Comparison of ENCODE assay signal across 10 cellular contexts in the genomic region with DNA sequence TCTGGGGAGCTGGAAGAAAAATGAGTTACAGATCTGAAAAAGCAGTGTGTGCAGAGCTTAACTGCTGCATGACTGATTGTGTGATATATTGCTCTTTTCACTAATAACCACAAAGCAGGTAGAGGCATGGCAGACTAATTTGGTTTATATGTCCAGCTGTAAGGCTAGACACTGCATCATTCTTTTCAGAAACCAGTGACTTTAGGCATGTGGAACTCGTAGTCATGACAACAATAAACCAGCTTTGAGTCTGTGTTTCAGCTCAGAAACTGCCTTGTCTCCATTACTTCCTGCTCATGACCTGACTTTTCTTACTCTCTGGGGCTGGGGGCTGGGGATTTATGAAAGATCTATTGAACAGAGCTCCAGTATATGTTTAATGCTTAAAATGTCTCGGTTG.
A peak's percentile ranks its signal among the peaks of the same experiment; 100 is the strongest.
DNase-seq lines count a peak whose midpoint lies in the region; ATAC-seq and TF ChIP-seq lines count a peak whose summit lies in the region.
"Had no signal": no experiment of that assay in that cellular context is flagged by ENCODE, and none has a peak within 500 bp of the region (broad histone marks: within the 10 kb centered on the region; RNA-seq: fewer than 3 reads in every experiment).

No MANE protein-coding gene starts in this region.

- no peak for TF ChIP-seq CTCF in HEK293 (tag by site-specific recombination; IDR thresholded peaks at IDR 0.05)
- no peak for TF ChIP-seq CTCF in SK-N-SH (IDR thresholded peaks at IDR 0.05)

- no peaks in the 10 kb centered on the region for H3K36me3 ChIP-seq in HEK293 (ENCODE audit: control insufficient read depth in 2 of 2, insufficient read depth in 1 of 2, low read length in 2 of 2)
- no peaks in the 10 kb centered on the region for H3K36me3 ChIP-seq in SK-N-SH (replicated peaks in 1 of 2; ENCODE audit: control insufficient read depth in 1 of 2, insufficient read depth in 2 of 2, low read length in 1 of 2)

- H3K4me1 ChIP-seq in HEK293 (ENCODE audit: control insufficient read depth, insufficient read depth, low read length): peaks cover 24% of the 10 kb centered on the region
- H3K4me1 ChIP-seq in SK-N-SH (ENCODE audit: control insufficient read depth in 1 of 2, insufficient read depth in 2 of 2, low read depth in 1 of 2, low read length in 1 of 2): peaks cover 8 to 17% of the 10 kb centered on the region in 2 experiments; a peak in 3 of 4 replicates

- DNase-seq in AG08395 (ENCODE audit: low spot score) (peak; percentile 43), SK-N-SH (peak; percentile 28), iPS-NIHi11 (ENCODE audit: low spot score) (peak; percentile 55), immature natural killer cell (no peak), germinal center (ENCODE audit: low spot score) (no peak)
- no peak for DNase-seq in stimulated activated naive CD4-positive, alpha-beta T cell (lab: John Stamatoyannopoulos, UW)
- DNase-seq: CD4-positive, CD25-positive, alpha-beta regulatory T cell; dorsolateral prefrontal cortex had no signal

- H3K27me3 Mint-ChIP-seq in immature natural killer cell (ENCODE audit: low read depth in 3 of 3): peaks cover 0 to 2% (median 0%) of the 10 kb centered on the region in 3 donors
- H3K27me3 Mint-ChIP-seq: CD4-positive, CD25-positive, alpha-beta regulatory T cell had no signal

- no peaks in the 10 kb centered on the region for H3F3A ChIP-seq in SK-N-SH (replicated peaks; ENCODE audit: insufficient read depth)

- no peak for TF ChIP-seq RAD21 in SK-N-SH (IDR thresholded peaks at IDR 0.05; ENCODE audit: low read length)

- no peaks in the 10 kb centered on the region for H4K20me1 ChIP-seq in SK-N-SH (ENCODE audit: insufficient read depth)

- no peak overlapping the region for H3K27ac ChIP-seq in HEK293 (ENCODE audit: extremely low read depth, low read depth, low read length)
- H3K27ac ChIP-seq in SK-N-SH (ENCODE audit: low read depth in 2 of 2, low read length in 1 of 2): peak overlapping the region; percentile 8 to 68; a peak in 3 of 4 replicates
- H3K27ac ChIP-seq: dorsolateral prefrontal cortex had no signal

- peaks cover 3 to 8% (median 6%) of the 10 kb centered on the region in 6 donors for H3K9me3 Mint-ChIP-seq in immature natural killer cell
- H3K9me3 Mint-ChIP-seq: CD4-positive, CD25-positive, alpha-beta regulatory T cell had no signal

- H3K27ac Mint-ChIP-seq in immature natural killer cell: no peak overlapping the region
- H3K27ac Mint-ChIP-seq: CD4-positive, CD25-positive, alpha-beta regulatory T cell had no signal

- no peak overlapping the region for H3K4me2 ChIP-seq in SK-N-SH

- H3K4me1 Mint-ChIP-seq in immature natural killer cell: no peaks in the 10 kb centered on the region
- H3K4me1 Mint-ChIP-seq: CD4-positive, CD25-positive, alpha-beta regulatory T cell had no signal

- H3K9me2 ChIP-seq in SK-N-SH: no peaks in the 10 kb centered on the region

- CTCF ChIA-PET in HEK293 (lab: Yijun Ruan, JAX) (interaction anchor here (0.7 to 1.6 kb wide), 2 partner anchors 11 to 526 kb away, joined by 3 read pairs; no protein-coding TSS in a partner anchor), SK-N-SH (lab: Yijun Ruan, JAX) (interaction anchor here (0.9 to 2.0 kb wide), 4 partner anchors 14 to 526 kb away, joined by 3 to 8 read pairs (median 3); no protein-coding TSS in a partner anchor)

- peak overlapping the region; percentile 36; the same call in 1 of the 2 replicates for H2AFZ ChIP-seq in SK-N-SH (ENCODE audit: low read depth)

- TF ChIP-seq EP300 in SK-N-SH (IDR thresholded peaks at IDR 0.05; ENCODE audit: borderline replicate concordance in 1 of 2, low read depth in 1 of 2, low read length in 1 of 2): peak in 1 of 2 experiments; percentile 38; a peak in 1 of 4 replicates

- no peak for ATAC-seq in GM21526 (IDR thresholded peaks at IDR 0.05; ENCODE audit: low FRiP score, unreplicated experiment)

- H3K9me3 ChIP-seq in HEK293 (ENCODE audit: control insufficient read depth, insufficient read depth, low read depth, low read length) (no peaks in the 10 kb centered on the region), SK-N-SH (no peaks in the 10 kb centered on the region)

- no peak overlapping the region for H3K9ac ChIP-seq in SK-N-SH

- H3K4me3 ChIP-seq in HEK293 (ENCODE audit: low read depth, low read length) (no peak overlapping the region), SK-N-SH (ENCODE audit: low read depth in 2 of 2, low read length in 1 of 2) (no peak overlapping the region)
- H3K4me3 ChIP-seq: dorsolateral prefrontal cortex had no signal

- POLR2A ChIA-PET in HEK293 (lab: Yijun Ruan, JAX): interaction anchor here (1.0 to 2.5 kb wide), 5 partner anchors 9 to 150 kb away, joined by 3 to 11 read pairs (median 3); a partner anchor contains a TSS
- POLR2A ChIA-PET in SK-N-SH (lab: Yijun Ruan, JAX): no interaction called here

- H3K79me2 ChIP-seq in SK-N-SH (ENCODE audit: insufficient read depth): no peaks in the 10 kb centered on the region

- no peak overlapping the region for H3K4me3 Mint-ChIP-seq in immature natural killer cell
- H3K4me3 Mint-ChIP-seq: CD4-positive, CD25-positive, alpha-beta regulatory T cell had no signal

- no peaks in the 10 kb centered on the region for H3K27me3 ChIP-seq in SK-N-SH (ENCODE audit: insufficient read depth)
- H3K27me3 ChIP-seq: dorsolateral prefrontal cortex had no signal

- peaks cover 0 to 3% (median 0%) of the 10 kb centered on the region in 3 donors for H3K36me3 Mint-ChIP-seq in immature natural killer cell
- H3K36me3 Mint-ChIP-seq: CD4-positive, CD25-positive, alpha-beta regulatory T cell had no signal

- WGBS in SK-N-SH (ENCODE audit: low lambda C conversion rate): 13% methylated on average over 2 of the region's 2 CpGs

TF ChIP-seq in HEK293, 187 proteins besides CTCF, POLR2A, EP300 and RAD21 (continues in another document):
- TF ChIP-seq ZFP37 (tag by site-specific recombination; IDR thresholded peaks at IDR 0.05): no peak
- TF ChIP-seq ZNF626 (tag by site-specific recombination; IDR thresholded peaks at IDR 0.05): no peak
- TF ChIP-seq ZNF768 (tag by site-specific recombination; IDR thresholded peaks at IDR 0.05): no peak
- TF ChIP-seq, protein P1, sequence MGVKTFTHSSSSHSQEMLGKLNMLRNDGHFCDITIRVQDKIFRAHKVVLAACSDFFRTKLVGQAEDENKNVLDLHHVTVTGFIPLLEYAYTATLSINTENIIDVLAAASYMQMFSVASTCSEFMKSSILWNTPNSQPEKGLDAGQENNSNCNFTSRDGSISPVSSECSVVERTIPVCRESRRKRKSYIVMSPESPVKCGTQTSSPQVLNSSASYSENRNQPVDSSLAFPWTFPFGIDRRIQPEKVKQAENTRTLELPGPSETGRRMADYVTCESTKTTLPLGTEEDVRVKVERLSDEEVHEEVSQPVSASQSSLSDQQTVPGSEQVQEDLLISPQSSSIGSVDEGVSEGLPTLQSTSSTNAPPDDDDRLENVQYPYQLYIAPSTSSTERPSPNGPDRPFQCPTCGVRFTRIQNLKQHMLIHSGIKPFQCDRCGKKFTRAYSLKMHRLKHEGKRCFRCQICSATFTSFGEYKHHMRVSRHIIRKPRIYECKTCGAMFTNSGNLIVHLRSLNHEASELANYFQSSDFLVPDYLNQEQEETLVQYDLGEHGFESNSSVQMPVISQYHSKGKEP (tag by site-specific recombination; IDR thresholded peaks at IDR 0.05): 0 out of 2 replicates have a peak, but pooled peaks have one; percentile 10
- peak; percentile 76 for TF ChIP-seq FEZF1 (tag by site-specific recombination; IDR thresholded peaks at IDR 0.05)

TF ChIP-seq in SK-N-SH, 30 proteins besides CTCF, POLR2A, EP300 and RAD21:
- TF ChIP-seq TCF12 (IDR thresholded peaks at IDR 0.05) (peak; percentile 34; the same call in 1 of the 2 replicates), RCOR1 (IDR thresholded peaks at IDR 0.05; ENCODE audit: low read length) (peak; percentile 62), MXI1 (IDR thresholded peaks at IDR 0.05; ENCODE audit: low read depth, low read length) (peak; percentile 84), CHD2 (IDR thresholded peaks at IDR 0.05; ENCODE audit: low read length, partially characterized antibody) (peak; percentile 44), TEAD4 (IDR thresholded peaks at IDR 0.05; ENCODE audit: borderline replicate concordance, insufficient read depth) (no peak)

Comparison
In these comparisons a context has a peak if more than half of its experiments do, and no peak if none do; other contexts are left out.
1. DNase-seq: peak in AG08395 (single experiment), SK-N-SH (single experiment) and iPS-NIHi11 (single experiment); none in immature natural killer cell (0 of 3), germinal center (single experiment) and stimulated activated naive CD4-positive, alpha-beta T cell (0 of 6).